8 cellular contexts compared by ENCODE assay signal in the genomic region with DNA sequence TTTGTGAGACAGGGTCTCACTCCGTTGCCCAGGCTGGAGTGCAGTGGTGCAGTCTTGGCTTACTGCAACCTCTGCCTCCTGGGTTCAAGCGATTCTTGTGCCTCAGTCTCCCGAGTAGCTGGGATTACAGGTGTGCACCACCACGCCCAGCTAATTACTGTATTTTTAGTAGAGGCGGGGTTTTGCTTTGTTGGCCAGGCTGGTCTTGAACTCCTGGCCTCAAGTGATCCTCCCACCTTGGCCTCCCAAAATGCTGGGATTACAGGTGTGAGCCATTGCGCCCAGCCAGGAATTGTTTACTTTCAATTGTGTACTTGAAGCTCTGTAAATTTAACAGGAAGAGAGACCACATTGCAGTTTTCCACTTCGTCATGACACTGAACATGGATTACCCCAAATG. TPM values are rescaled to one million over a fixed set of nuclear protein-coding genes. Genes with fewer than 3 reads are reported as not detected.
DNase-seq lines count a peak whose midpoint lies in the region; ATAC-seq and TF ChIP-seq lines count a peak whose summit lies in the region.
"Not testable (repeated sequence)": the region's sequence is repeated elsewhere in the genome, so short reads cannot be mapped to it uniquely, and the experiment has no call there.

No MANE protein-coding gene starts in this region.

- peak overlapping the region; percentile 48 to 84 (median 72) for H3K27ac Mint-ChIP-seq in CD4-positive, alpha-beta memory T cell
- H3K27ac Mint-ChIP-seq in activated CD4-positive, alpha-beta memory T cell treated with anti-CD3 and anti-CD28 coated beads, Interleukin-2, amount 10 ng/mL, durations not matched to agents 7 days and 5 days, result peak overlapping the region; percentile 88
- H3K27ac Mint-ChIP-seq in activated naive CD8-positive, alpha-beta T cell treated with anti-CD3 and anti-CD28 coated beads, Interleukin-2, amount 50 U/mL, for 24 hours, result not testable (repeated sequence)

- DNase-seq in CD4-positive, alpha-beta memory T cell; activated CD4-positive, alpha-beta memory T cell treated with anti-CD3 and anti-CD28 coated beads, Interleukin-2, amount 10 ng/mL, durations not matched to agents 7 days and 5 days; activated naive CD8-positive, alpha-beta T cell treated with anti-CD3 and anti-CD28 coated beads, Interleukin-2, amount 50 U/mL, for 24 hours; epithelial cell of prostate (ENCODE audit: low read depth, low spot score); tibial nerve (ENCODE audit: low spot score in 2 of 2): not testable (repeated sequence)
- DNase-seq in lower lobe of right lung (peak; percentile 4), posterior vena cava (ENCODE audit: low spot score) (peak; percentile 20)

- WGBS in tibial nerve, 2 donors, result 84 to 95% methylated on average over 7 of the region's 7 CpGs

- H3K9me3 ChIP-seq in CD4-positive, alpha-beta memory T cell (ENCODE audit: control insufficient read depth in 1 of 2, low read length in 2 of 2); OCI-LY3 (ENCODE audit: insufficient read depth, low read length); lower lobe of right lung; tibial nerve: not testable (repeated sequence)

- POLR2A ChIA-PET in CD4-positive, alpha-beta memory T cell (lab: Charles Lee; ENCODE audit: partially characterized antibody), result interaction anchor here (1.1 to 5.0 kb wide), 3 partner anchors 13 to 33 kb away, joined by 3 to 55 read pairs (median 18); partner anchors contain the start of gene KCTD15
- POLR2A ChIA-PET in activated CD4-positive, alpha-beta memory T cell treated with anti-CD3 and anti-CD28 coated beads, Interleukin-2, amount 10 ng/mL, durations not matched to agents 7 days and 5 days (lab: Charles Lee), result interaction anchor here (0.8 to 6.9 kb wide), 6 partner anchors 13 to 353 kb away, joined by 3 to 75 read pairs (median 6); partner anchors contain the start of genes KCTD15 and LSM14A

- H3K4me1 Mint-ChIP-seq in CD4-positive, alpha-beta memory T cell, result peaks cover 8 to 48% (median 33%) of the 10 kb centered on the region in 4 donors
- peaks cover 53% of the 10 kb centered on the region for H3K4me1 Mint-ChIP-seq in activated CD4-positive, alpha-beta memory T cell treated with anti-CD3 and anti-CD28 coated beads, Interleukin-2, amount 10 ng/mL, durations not matched to agents 7 days and 5 days
- H3K4me1 Mint-ChIP-seq in activated naive CD8-positive, alpha-beta T cell treated with anti-CD3 and anti-CD28 coated beads, Interleukin-2, amount 50 U/mL, for 24 hours, result peaks cover 20% of the 10 kb centered on the region

- H3K27me3 Mint-ChIP-seq in CD4-positive, alpha-beta memory T cell; activated CD4-positive, alpha-beta memory T cell treated with anti-CD3 and anti-CD28 coated beads, Interleukin-2, amount 10 ng/mL, durations not matched to agents 7 days and 5 days: not testable (repeated sequence)
- peaks cover 18% of the 10 kb centered on the region for H3K27me3 Mint-ChIP-seq in activated naive CD8-positive, alpha-beta T cell treated with anti-CD3 and anti-CD28 coated beads, Interleukin-2, amount 50 U/mL, for 24 hours

- H3K79me2 ChIP-seq in OCI-LY3 (ENCODE audit: low read length), result not testable (repeated sequence)

- peak overlapping the region in 6 of 8 donors; percentile 57 to 77 (median 76) for H3K4me3 Mint-ChIP-seq in CD4-positive, alpha-beta memory T cell
- peak overlapping the region; percentile 80 for H3K4me3 Mint-ChIP-seq in activated CD4-positive, alpha-beta memory T cell treated with anti-CD3 and anti-CD28 coated beads, Interleukin-2, amount 10 ng/mL, durations not matched to agents 7 days and 5 days
- H3K4me3 Mint-ChIP-seq in activated naive CD8-positive, alpha-beta T cell treated with anti-CD3 and anti-CD28 coated beads, Interleukin-2, amount 50 U/mL, for 24 hours, result peak overlapping the region; percentile 42

- not testable (repeated sequence) for H4K20me1 ChIP-seq in OCI-LY3 (ENCODE audit: insufficient read depth, low read length)

- TF ChIP-seq POLR2A in tibial nerve (IDR thresholded peaks at IDR 0.05), result not testable (repeated sequence)

- CTCF ChIA-PET in CD4-positive, alpha-beta memory T cell (lab: Charles Lee; ENCODE audit: partially characterized antibody), result interaction anchor here (0.6 to 4.4 kb wide), 8 partner anchors 12 to 90 kb away, joined by 3 to 19 read pairs (median 4); partner anchors contain the start of gene KCTD15
- CTCF ChIA-PET in activated CD4-positive, alpha-beta memory T cell treated with anti-CD3 and anti-CD28 coated beads, Interleukin-2, amount 10 ng/mL, durations not matched to agents 7 days and 5 days (lab: Charles Lee), result interaction anchor here (0.6 to 3.0 kb wide), 5 partner anchors 22 to 566 kb away, joined by 3 to 20 read pairs (median 8); partner anchors contain the start of gene KCTD15

- H3K36me3 Mint-ChIP-seq in CD4-positive, alpha-beta memory T cell; activated CD4-positive, alpha-beta memory T cell treated with anti-CD3 and anti-CD28 coated beads, Interleukin-2, amount 10 ng/mL, durations not matched to agents 7 days and 5 days (ENCODE audit: low read depth); activated naive CD8-positive, alpha-beta T cell treated with anti-CD3 and anti-CD28 coated beads, Interleukin-2, amount 50 U/mL, for 24 hours (ENCODE audit: low read depth): not testable (repeated sequence)

- peak overlapping the region; percentile 93 for H3K4me2 ChIP-seq in OCI-LY3 (ENCODE audit: low read length)

- H3K36me3 ChIP-seq in CD4-positive, alpha-beta memory T cell (ENCODE audit: insufficient read depth, low read length); OCI-LY3 (replicated peaks; ENCODE audit: low read depth, low read length); lower lobe of right lung; tibial nerve: not testable (repeated sequence)

- not testable (repeated sequence) for TF ChIP-seq EP300 in tibial nerve (IDR thresholded peaks at IDR 0.05)

- intact Hi-C loops in CD4-positive, alpha-beta memory T cell (cut with micrococcal nuclease); lower lobe of right lung (cut with DNase I); posterior vena cava (cut with DNase I): not testable (repeated sequence)

- H2AFZ ChIP-seq in OCI-LY3 (ENCODE audit: low read depth, low read length), result not testable (repeated sequence)

- ATAC-seq in activated naive CD8-positive, alpha-beta T cell treated with anti-CD3 and anti-CD28 coated beads, Interleukin-2, amount 50 U/mL, for 24 hours; lower lobe of right lung: not testable (repeated sequence)

- not testable (repeated sequence) for H3K9ac ChIP-seq in OCI-LY3 (ENCODE audit: low read length)

- not testable (repeated sequence) for H3K27me3 ChIP-seq in CD4-positive, alpha-beta memory T cell (ENCODE audit: insufficient read depth, low read length); lower lobe of right lung (ENCODE audit: low read depth); tibial nerve
- H3K27me3 ChIP-seq in OCI-LY3 (ENCODE audit: low read depth, low read length), result peaks cover 12% of the 10 kb centered on the region; the same call in 1 of the 2 replicates

- not testable (repeated sequence) for H3K9me3 Mint-ChIP-seq in CD4-positive, alpha-beta memory T cell; activated CD4-positive, alpha-beta memory T cell treated with anti-CD3 and anti-CD28 coated beads, Interleukin-2, amount 10 ng/mL, durations not matched to agents 7 days and 5 days; activated naive CD8-positive, alpha-beta T cell treated with anti-CD3 and anti-CD28 coated beads, Interleukin-2, amount 50 U/mL, for 24 hours

- TF ChIP-seq CTCF in OCI-LY3 (IDR thresholded peaks at IDR 0.05; ENCODE audit: low read depth, low read length); lower lobe of right lung (IDR thresholded peaks at IDR 0.05); tibial nerve (IDR thresholded peaks at IDR 0.05): not testable (repeated sequence)

- H3K4me3 ChIP-seq in CD4-positive, alpha-beta memory T cell (ENCODE audit: low read length in 2 of 2), result peak overlapping the region in 1 of 2 donors; percentile 48
- H3K4me3 ChIP-seq in OCI-LY3 (ENCODE audit: low read length); lower lobe of right lung; tibial nerve: not testable (repeated sequence)

- not testable (repeated sequence) for H3K27ac ChIP-seq in CD4-positive, alpha-beta memory T cell (ENCODE audit: low read depth, low read length); OCI-LY3 (ENCODE audit: low read length)
- peak overlapping the region; percentile 100 for H3K27ac ChIP-seq in epithelial cell of prostate
- peak overlapping the region; percentile 91 for H3K27ac ChIP-seq in lower lobe of right lung
- H3K27ac ChIP-seq in tibial nerve, result peak overlapping the region in 3 of 4 donors; percentile 76 to 88 (median 82)

- H3K4me1 ChIP-seq in CD4-positive, alpha-beta memory T cell (ENCODE audit: insufficient read depth, low read length), result peaks cover 18% of the 10 kb centered on the region
- H3K4me1 ChIP-seq in OCI-LY3 (ENCODE audit: low read length), result peaks cover 12% of the 10 kb centered on the region
- H3K4me1 ChIP-seq in lower lobe of right lung, result peaks cover 51% of the 10 kb centered on the region
- H3K4me1 ChIP-seq in tibial nerve, result peaks cover 0 to 21% (median 17%) of the 10 kb centered on the region in 4 donors

RNA-seq across cellular contexts. Expression of gene KCTD15, which starts 22.4 kb away (rescaled TPM):
- 10 to 100 TPM in 1 of 2 experiments, 1 to 10 TPM in 1; 9.3 to 11.0 TPM for total RNA-seq in CD4-positive, alpha-beta memory T cell
- polyA plus RNA-seq in CD4-positive, alpha-beta memory T cell, result 1 to 10 TPM in 1 of 2 donors, under 1 TPM in 1; 0.68 to 2.4 TPM
- 10 to 100 TPM; 10.9 to 11.6 TPM for total RNA-seq in activated CD4-positive, alpha-beta memory T cell treated with anti-CD3 and anti-CD28 coated beads, Interleukin-2, amount 10 ng/mL, durations not matched to agents 7 days and 5 days
- total RNA-seq in lower lobe of right lung (27.0 TPM), posterior vena cava (10 to 100 TPM; 56.3 to 62.9 TPM), tibial nerve (10 to 100 TPM in 3 of 4 donors, 1 to 10 TPM in 1; 6.7 to 51.0 (median 22.1) TPM)
